Comparison of ENCODE assay signal across 1 cellular context in the genomic region with DNA sequence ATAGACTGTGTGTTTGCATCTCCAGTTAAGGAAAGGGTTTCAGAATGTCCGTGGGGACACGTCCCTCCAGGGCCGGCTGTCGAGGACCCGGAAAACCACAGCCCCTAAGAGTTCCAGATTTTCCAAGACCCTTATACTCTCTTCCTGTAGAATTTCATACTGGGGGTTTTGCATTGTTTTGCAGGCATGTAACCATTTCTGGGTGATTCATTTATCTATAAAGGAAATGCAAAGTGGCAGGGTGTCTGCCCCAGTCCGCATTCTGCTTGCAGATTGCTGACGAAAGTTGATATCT.
TF ChIP-seq lines count a peak whose summit lies in the region.

No MANE protein-coding gene starts in this region.

TF ChIP-seq in WTC11, 78 proteins besides CTCF, POLR2A, EP300 and RAD21 (continued from another document):
- TF ChIP-seq NR1H2 (CRISPR knock-in tag; IDR thresholded peaks at IDR 0.05) (no peak), MXD4 (CRISPR knock-in tag; IDR thresholded peaks at IDR 0.05; ENCODE audit: borderline replicate concordance) (no peak), EMX1 (CRISPR knock-in tag; IDR thresholded peaks at IDR 0.05) (no peak)
- TF ChIP-seq, protein P1, sequence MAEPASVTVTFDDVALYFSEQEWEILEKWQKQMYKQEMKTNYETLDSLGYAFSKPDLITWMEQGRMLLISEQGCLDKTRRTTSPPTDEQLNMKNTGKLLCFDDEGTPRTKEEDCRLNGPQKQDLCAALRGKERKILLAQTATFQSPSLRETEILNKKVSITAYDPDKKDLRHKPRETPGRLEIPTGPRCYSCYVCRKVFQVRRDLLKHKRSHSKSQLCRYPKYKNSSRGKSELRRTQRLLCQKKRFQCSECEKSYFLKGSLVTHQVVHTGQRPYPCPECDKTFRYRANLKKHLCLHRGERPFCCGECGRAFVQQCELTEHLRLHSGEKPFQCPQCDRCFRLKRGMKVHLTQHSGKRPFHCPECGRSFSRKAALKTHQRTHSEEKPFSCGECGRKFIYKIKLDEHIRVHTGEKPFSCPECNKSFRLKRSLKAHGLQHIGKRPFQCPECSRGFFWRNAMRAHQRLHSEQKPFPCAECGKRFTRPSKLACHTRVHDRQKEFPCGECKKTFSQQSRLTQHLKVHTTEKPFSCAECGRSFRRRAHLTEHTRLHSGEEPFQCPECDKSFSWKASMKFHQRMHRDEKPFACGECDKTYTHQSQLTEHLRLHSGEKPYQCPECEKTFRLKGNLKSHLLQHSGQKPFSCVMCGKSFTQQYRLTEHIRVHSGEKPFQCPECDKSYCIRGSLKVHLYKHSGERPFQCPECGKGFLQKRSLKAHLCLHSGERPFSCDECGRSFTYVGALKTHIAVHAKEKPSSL (CRISPR knock-in tag; conservative IDR thresholded peaks at IDR 0.05): no peak
- TF ChIP-seq, protein P2, sequence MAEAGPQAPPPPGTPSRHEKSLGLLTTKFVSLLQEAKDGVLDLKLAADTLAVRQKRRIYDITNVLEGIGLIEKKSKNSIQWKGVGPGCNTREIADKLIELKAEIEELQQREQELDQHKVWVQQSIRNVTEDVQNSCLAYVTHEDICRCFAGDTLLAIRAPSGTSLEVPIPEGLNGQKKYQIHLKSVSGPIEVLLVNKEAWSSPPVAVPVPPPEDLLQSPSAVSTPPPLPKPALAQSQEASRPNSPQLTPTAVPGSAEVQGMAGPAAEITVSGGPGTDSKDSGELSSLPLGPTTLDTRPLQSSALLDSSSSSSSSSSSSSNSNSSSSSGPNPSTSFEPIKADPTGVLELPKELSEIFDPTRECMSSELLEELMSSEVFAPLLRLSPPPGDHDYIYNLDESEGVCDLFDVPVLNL (CRISPR knock-in tag; IDR thresholded peaks at IDR 0.05; ENCODE audit: borderline replicate concordance, low read depth): no peak
- TF ChIP-seq, protein P3, sequence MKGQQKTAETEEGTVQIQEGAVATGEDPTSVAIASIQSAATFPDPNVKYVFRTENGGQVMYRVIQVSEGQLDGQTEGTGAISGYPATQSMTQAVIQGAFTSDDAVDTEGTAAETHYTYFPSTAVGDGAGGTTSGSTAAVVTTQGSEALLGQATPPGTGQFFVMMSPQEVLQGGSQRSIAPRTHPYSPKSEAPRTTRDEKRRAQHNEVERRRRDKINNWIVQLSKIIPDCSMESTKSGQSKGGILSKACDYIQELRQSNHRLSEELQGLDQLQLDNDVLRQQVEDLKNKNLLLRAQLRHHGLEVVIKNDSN (CRISPR knock-in tag; IDR thresholded peaks at IDR 0.05): no peak
- TF ChIP-seq, protein P4, sequence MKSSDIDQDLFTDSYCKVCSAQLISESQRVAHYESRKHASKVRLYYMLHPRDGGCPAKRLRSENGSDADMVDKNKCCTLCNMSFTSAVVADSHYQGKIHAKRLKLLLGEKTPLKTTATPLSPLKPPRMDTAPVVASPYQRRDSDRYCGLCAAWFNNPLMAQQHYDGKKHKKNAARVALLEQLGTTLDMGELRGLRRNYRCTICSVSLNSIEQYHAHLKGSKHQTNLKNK (CRISPR knock-in tag; IDR thresholded peaks at IDR 0.05): no peak
TF ChIP-seq in WTC11: peak in this region for 0.
